16 cellular contexts compared by ENCODE assay signal in genomic region chr1:234760303-234760723, GRCh38.
A peak's percentile ranks its signal among the peaks of the same experiment; 100 is the strongest.
DNase-seq lines count a peak whose midpoint lies in the region; ATAC-seq, FAIRE-seq and TF ChIP-seq lines count a peak whose summit lies in the region.
"Had no signal": no experiment of that assay in that cellular context is flagged by ENCODE, and none has a peak within 500 bp of the region (broad histone marks: within the 10 kb centered on the region; RNA-seq: fewer than 3 reads in every experiment).

No MANE protein-coding gene starts in this region.

- no peaks in the 10 kb centered on the region for H3K79me2 ChIP-seq in DND-41 (ENCODE audit: insufficient read depth, low read length)
- no peaks in the 10 kb centered on the region for H3K79me2 ChIP-seq in K562 (ENCODE audit: control insufficient read depth, insufficient read depth, low read length)

- H3K36me3 ChIP-seq in DND-41 (ENCODE audit: insufficient read depth, low read length) (no peaks in the 10 kb centered on the region), K562 (ENCODE audit: control insufficient read depth, insufficient read depth, low read length) (no peaks in the 10 kb centered on the region), Caco-2 (ENCODE audit: control insufficient read depth, insufficient read depth, low read length) (no peaks in the 10 kb centered on the region)
- H3K36me3 ChIP-seq: esophagus squamous epithelium had no signal

- in situ Hi-C loops in KBM-7 (cut with MboI; ENCODE audit: low pct_unique_long_range_greater_than_20kb, low sequenced_read_pairs) = no loop called here
- in situ Hi-C loops in K562 (cut with MboI) = no loop called here

- H3K27ac ChIP-seq in DND-41 (ENCODE audit: low read length) (peak overlapping the region; percentile 13; the same call in 1 of the 2 replicates), K562 (ENCODE audit: extremely low read depth, low read depth, low read length) (no peak overlapping the region)
- H3K27ac ChIP-seq: esophagus squamous epithelium, SK-N-MC had no signal

- H3K9me3 ChIP-seq in DND-41 (ENCODE audit: insufficient read depth, low read length, severe bottlenecking) (no peaks in the 10 kb centered on the region), K562 (replicated peaks; ENCODE audit: control insufficient read depth, insufficient read depth, low read depth, low read length) (no peaks in the 10 kb centered on the region), Caco-2 (no peaks in the 10 kb centered on the region)
- H3K9me3 ChIP-seq: esophagus squamous epithelium had no signal

- TF ChIP-seq RAD21 in K562 (CRISPR knock-in tag; conservative IDR thresholded peaks at IDR 0.05 in 1 of 2, IDR thresholded peaks at IDR 0.05 in 1 of 2) = no peak

- H4K20me1 ChIP-seq in DND-41 (ENCODE audit: insufficient read depth, low read length) (no peaks in the 10 kb centered on the region), K562 (replicated peaks; ENCODE audit: control insufficient read depth, insufficient read depth, low read length) (no peaks in the 10 kb centered on the region)

- no peaks in the 10 kb centered on the region for H3K27me3 ChIP-seq in DND-41 (ENCODE audit: insufficient read depth, low read length, poor library complexity)
- peaks cover 0 to 9% of the 10 kb centered on the region in 2 experiments; a peak in 1 of 5 replicates for H3K27me3 ChIP-seq in K562 (ENCODE audit: control insufficient read depth in 2 of 2, insufficient read depth in 2 of 2, low read length in 2 of 2)
- no peaks in the 10 kb centered on the region for H3K27me3 ChIP-seq in Caco-2 (replicated peaks; ENCODE audit: control insufficient read depth, insufficient read depth, low read length)
- H3K27me3 ChIP-seq: esophagus squamous epithelium had no signal

- BruUV-seq in K562 (replicated peaks; lab: Mats Ljungman, UMichigan) (no TSS peak), Caco-2 (replicated peaks; lab: Mats Ljungman, UMichigan) (no TSS peak)

- H3K9me1 ChIP-seq in K562 (ENCODE audit: control insufficient read depth, insufficient read depth, low read length) = no peaks in the 10 kb centered on the region

- H3K9me3 Mint-ChIP-seq in naive thymus-derived CD8-positive, alpha-beta T cell = peaks cover 0 to 2% (median 0%) of the 10 kb centered on the region in 9 donors
- H3K9me3 Mint-ChIP-seq in Caco-2 (ENCODE audit: unreplicated experiment) = peaks cover 9% of the 10 kb centered on the region
- H3K9me3 Mint-ChIP-seq: IgD-negative memory B cell; nephron; stimulated activated memory B cell treated with anti-CD40 and anti-IgM and Interleukin-4, amounts not matched to agents 10 μg/mL and 1 μg/mL and 100 μg/mL, for 72 hours had no signal

- POLR2A ChIA-PET in K562 (lab: Yijun Ruan, JAX) (interaction anchor here (0.6 to 1.3 kb wide), 2 partner anchors 11 to 144 kb away, joined by 3 to 4 read pairs; no protein-coding TSS in a partner anchor), Caco-2 (lab: Charles Lee) (no interaction called here)
- POLR2A ChIA-PET in naive thymus-derived CD8-positive, alpha-beta T cell (lab: Charles Lee) = interaction anchor here (0.8 to 2.6 kb wide), 6 partner anchors 9 to 150 kb away, joined by 3 to 17 read pairs (median 4); partner anchors contain the start of gene IRF2BP2

- DNase-seq in DND-41 (no peak), KBM-7 (peak; percentile 37), K562 (ENCODE audit: extremely low read depth in 1 of 4, low spot score in 3 of 4) (peak in 1 of 4 experiments; percentile 29), Caco-2 (no peak), SIG-M5 (lab: John Stamatoyannopoulos, UW) (no peak)
- DNase-seq in naive thymus-derived CD8-positive, alpha-beta T cell = no peak
- no peak for DNase-seq in activated CD4-positive, CD25-positive, alpha-beta regulatory T cell (lab: John Stamatoyannopoulos, UW)
- DNase-seq: cerebellar nuclear complex, esophagus squamous epithelium, hippocampal formation, NCI-H1092 treated with DMSO at 0.1 percent for 48 hours had no signal

- TF ChIP-seq POLR2A in K562 (conservative IDR thresholded peaks at IDR 0.05) = no peak

- H3K36me3 Mint-ChIP-seq in naive thymus-derived CD8-positive, alpha-beta T cell = no peaks in the 10 kb centered on the region
- H3K36me3 Mint-ChIP-seq in Caco-2 (ENCODE audit: insufficient read depth, unreplicated experiment) = no peaks in the 10 kb centered on the region
- H3K36me3 Mint-ChIP-seq: stimulated activated memory B cell treated with anti-CD40 and anti-IgM and Interleukin-4, amounts not matched to agents 10 μg/mL and 1 μg/mL and 100 μg/mL, for 72 hours had no signal

- no peak for ATAC-seq in DND-41 (ENCODE audit: insufficient read depth, low read depth)
- ATAC-seq in K562 = peak; percentile 15; the same call in 2 of the 3 replicates
- no peak for ATAC-seq in naive thymus-derived CD8-positive, alpha-beta T cell
- no peak for ATAC-seq in HG02870 (IDR thresholded peaks at IDR 0.05; ENCODE audit: unreplicated experiment)
- ATAC-seq: stimulated activated memory B cell treated with anti-CD40 and anti-IgM and Interleukin-4, amounts not matched to agents 10 μg/mL and 1 μg/mL and 100 μg/mL, for 72 hours had no signal

- H3K4me1 ChIP-seq in DND-41 (ENCODE audit: insufficient read depth, low read length) (peaks cover 18% of the 10 kb centered on the region), K562 (replicated peaks in 1 of 2; ENCODE audit: control insufficient read depth in 2 of 2, insufficient read depth in 2 of 2, low read length in 2 of 2) (peaks cover 11 to 21% of the 10 kb centered on the region in 2 experiments; a peak in 4 of 5 replicates), Caco-2 (peaks cover 6% of the 10 kb centered on the region; the same call in 1 of the 2 replicates)

- WGBS in K562 (ENCODE audit: insufficient coverage, low coverage, missing lambda C conversion rate) = 60% methylated on average over 6 of the region's 6 CpGs

- FAIRE-seq in K562 (lab: Jason Lieb, UNC) = no peak

- H3K4me3 ChIP-seq in DND-41 (ENCODE audit: low read depth in 1 of 2, low read length in 2 of 2) = no peak overlapping the region
- H3K4me3 ChIP-seq in K562 = no peak overlapping the region
- H3K4me3 ChIP-seq in Caco-2 (ENCODE audit: low read depth, low read length) = no peak overlapping the region
- H3K4me3 ChIP-seq: esophagus squamous epithelium, SK-N-MC had no signal

- H3K4me1 Mint-ChIP-seq in naive thymus-derived CD8-positive, alpha-beta T cell = peaks cover 23 to 57% (median 55%) of the 10 kb centered on the region in 4 donors
- no peaks in the 10 kb centered on the region for H3K4me1 Mint-ChIP-seq in Caco-2 (ENCODE audit: low read depth, unreplicated experiment)

- TF ChIP-seq EP300 in K562 (IDR thresholded peaks at IDR 0.05; ENCODE audit: low read length) = no peak

- no peaks in the 10 kb centered on the region for H3K27me3 Mint-ChIP-seq in naive thymus-derived CD8-positive, alpha-beta T cell
- no peaks in the 10 kb centered on the region for H3K27me3 Mint-ChIP-seq in Caco-2 (ENCODE audit: insufficient read depth, unreplicated experiment)
- H3K27me3 Mint-ChIP-seq: stimulated activated memory B cell treated with anti-CD40 and anti-IgM and Interleukin-4, amounts not matched to agents 10 μg/mL and 1 μg/mL and 100 μg/mL, for 72 hours had no signal

- CTCF ChIA-PET in K562 (lab: Yijun Ruan, JAX; ENCODE audit: low intra/inter-chr PET ratio) (no interaction called here), Caco-2 (lab: Charles Lee) (no interaction called here)

- H3K4me3 Mint-ChIP-seq in naive thymus-derived CD8-positive, alpha-beta T cell = peak overlapping the region in 7 of 10 donors; percentile 5 to 58 (median 15)
- H3K4me3 Mint-ChIP-seq in Caco-2 (ENCODE audit: unreplicated experiment) = no peak overlapping the region
- H3K4me3 Mint-ChIP-seq: IgD-negative memory B cell; nephron; stimulated activated memory B cell treated with anti-CD40 and anti-IgM and Interleukin-4, amounts not matched to agents 10 μg/mL and 1 μg/mL and 100 μg/mL, for 72 hours had no signal

- intact Hi-C loops in K562 (cut with micrococcal nuclease) = no loop called here
- intact Hi-C loops in Caco-2 (cut with micrococcal nuclease; ENCODE audit: unreplicated experiment) = no loop called here

- H3K27ac Mint-ChIP-seq in naive thymus-derived CD8-positive, alpha-beta T cell = peak overlapping the region; percentile 29 to 87 (median 66)
- H3K27ac Mint-ChIP-seq in Caco-2 (ENCODE audit: unreplicated experiment) = no peak overlapping the region
- H3K27ac Mint-ChIP-seq: stimulated activated memory B cell treated with anti-CD40 and anti-IgM and Interleukin-4, amounts not matched to agents 10 μg/mL and 1 μg/mL and 100 μg/mL, for 72 hours had no signal

- no peak overlapping the region for H3K9ac ChIP-seq in DND-41 (ENCODE audit: low read depth, low read length)
- peak overlapping the region in 1 of 2 experiments; percentile 61; a peak in 2 of 4 replicates for H3K9ac ChIP-seq in K562 (ENCODE audit: insufficient read depth in 1 of 2, low read depth in 2 of 2, low read length in 2 of 2)

- H3K4me2 ChIP-seq in DND-41 (ENCODE audit: insufficient read depth, low read length) (no peak overlapping the region), K562 (ENCODE audit: insufficient read depth, low read length) (no peak overlapping the region)

- TF ChIP-seq CTCF in DND-41 (IDR thresholded peaks at IDR 0.05; ENCODE audit: borderline replicate concordance, extremely low read depth, low read length, poor library complexity, severe bottlenecking) (no peak), K562 (IDR thresholded peaks at IDR 0.05 in 2 of 3, conservative IDR thresholded peaks at IDR 0.05 in 1 of 3; ENCODE audit: insufficient read depth in 2 of 3, low read depth in 1 of 3, low read length in 3 of 3) (no peak), Caco-2 (IDR thresholded peaks at IDR 0.05; ENCODE audit: insufficient read depth in 1 of 2, low read depth in 1 of 2, low read length in 1 of 2, severe bottlenecking in 1 of 2, unreplicated experiment in 1 of 2) (no peak)

- H2AFZ ChIP-seq in DND-41 (ENCODE audit: low read depth, low read length) (0 out of 2 replicates have a peak overlapping the region, but pooled peaks have one; percentile 26), K562 (ENCODE audit: low read depth, low read length) (peak overlapping the region; percentile 78)

TF ChIP-seq in K562, 482 proteins besides CTCF, POLR2A, EP300 and RAD21 (continues in another document):
- TF ChIP-seq HOMEZ (CRISPR knock-in tag; IDR thresholded peaks at IDR 0.05) = no peak
